ENCODE assay signal across 1 cellular context in genomic region chr6:70566751-70567382, GRCh38.
TF ChIP-seq lines count a peak whose summit lies in the region.

Gene SDHAF4, plus strand, starts transcription at chr6:70566930. Its CDS starts 11 bp downstream, at chr6:70566941.

TF ChIP-seq in HepG2, 621 proteins besides CTCF, POLR2A, EP300 and RAD21 (continued from another document):
- TF ChIP-seq AHDC1 (CRISPR knock-in tag; IDR thresholded peaks at IDR 0.05; ENCODE audit: borderline replicate concordance) (peak; percentile 69), KAT7 (CRISPR knock-in tag; IDR thresholded peaks at IDR 0.05; ENCODE audit: borderline replicate concordance) (peak; percentile 93), ZNF639 (CRISPR knock-in tag; conservative IDR thresholded peaks at IDR 0.05) (0 out of 2 replicates have a peak, but pooled peaks have one; percentile 37), RELA (CRISPR knock-in tag; IDR thresholded peaks at IDR 0.05) (peak; percentile 21; the same call in 1 of the 2 replicates), KDM3A (CRISPR knock-in tag; IDR thresholded peaks at IDR 0.05; ENCODE audit: low read depth) (peak; percentile 88; the same call in 1 of the 2 replicates), REL (CRISPR knock-in tag; conservative IDR thresholded peaks at IDR 0.05) (no peak), DPF2 (CRISPR knock-in tag; IDR thresholded peaks at IDR 0.05; ENCODE audit: borderline replicate concordance, low read depth) (peak; percentile 20; the same call in 1 of the 2 replicates), NCOR1 (IDR thresholded peaks at IDR 0.05; ENCODE audit: borderline replicate concordance, low read length) (no peak), MBNL3 (CRISPR knock-in tag; conservative IDR thresholded peaks at IDR 0.05) (no peak), ZNF430 (CRISPR knock-in tag; IDR thresholded peaks at IDR 0.05) (peak; percentile 91)
